Comparison of ENCODE assay signal across 21 cellular contexts in genomic region chr22:20442485-20443284, GRCh38. TPM values are rescaled to one million over a fixed set of nuclear protein-coding genes. Genes with fewer than 3 reads are reported as not detected.
DNase-seq lines count a peak whose midpoint lies in the region; ATAC-seq and TF ChIP-seq lines count a peak whose summit lies in the region.
"Had no signal": no experiment of that assay in that cellular context is flagged by ENCODE, and none has a peak within 500 bp of the region (broad histone marks: within the 10 kb centered on the region; RNA-seq: fewer than 3 reads in every experiment).

No MANE protein-coding gene starts in this region.

- H3K9me3 Mint-ChIP-seq in activated naive CD4-positive, alpha-beta T cell treated with anti-CD3 and anti-CD28 coated beads, Interleukin-2, amount 10 ng/mL, durations not matched to agents 7 days and 5 days: no peaks in the 10 kb centered on the region
- H3K9me3 Mint-ChIP-seq in endodermal cell: no peaks in the 10 kb centered on the region
- H3K9me3 Mint-ChIP-seq in osteocyte (ENCODE audit: unreplicated experiment): no peaks in the 10 kb centered on the region
- no peaks in the 10 kb centered on the region for H3K9me3 Mint-ChIP-seq in activated T-cell treated with anti-CD3 and anti-CD28 coated beads, Interleukin-2, amount 50 U/mL, for 72 hours
- H3K9me3 Mint-ChIP-seq: CD4-positive, CD25-positive, alpha-beta regulatory T cell; GM23338 had no signal

- H3K27me3 Mint-ChIP-seq in activated naive CD4-positive, alpha-beta T cell treated with anti-CD3 and anti-CD28 coated beads, Interleukin-2, amount 10 ng/mL, durations not matched to agents 7 days and 5 days: peaks cover 28% of the 10 kb centered on the region
- peaks cover 11% of the 10 kb centered on the region for H3K27me3 Mint-ChIP-seq in endodermal cell (ENCODE audit: insufficient read depth)
- no peaks in the 10 kb centered on the region for H3K27me3 Mint-ChIP-seq in osteocyte (ENCODE audit: unreplicated experiment)
- peaks cover 8% of the 10 kb centered on the region for H3K27me3 Mint-ChIP-seq in activated T-cell treated with anti-CD3 and anti-CD28 coated beads, Interleukin-2, amount 50 U/mL, for 72 hours (ENCODE audit: low read depth)

- no peak overlapping the region for H3K4me3 ChIP-seq in endodermal cell (ENCODE audit: low read length)
- H3K4me3 ChIP-seq: GM12878, GM23338, SJSA1 had no signal

- no peak overlapping the region for H3K27ac Mint-ChIP-seq in activated naive CD4-positive, alpha-beta T cell treated with anti-CD3 and anti-CD28 coated beads, Interleukin-2, amount 10 ng/mL, durations not matched to agents 7 days and 5 days
- H3K27ac Mint-ChIP-seq in endodermal cell: no peak overlapping the region
- H3K27ac Mint-ChIP-seq in osteocyte (ENCODE audit: unreplicated experiment): peak overlapping the region; percentile 77
- no peak overlapping the region for H3K27ac Mint-ChIP-seq in activated T-cell treated with anti-CD3 and anti-CD28 coated beads, Interleukin-2, amount 50 U/mL, for 72 hours
- H3K27ac Mint-ChIP-seq: CD4-positive, CD25-positive, alpha-beta regulatory T cell; GM23338 had no signal

- ATAC-seq in GM21717 (IDR thresholded peaks at IDR 0.05; ENCODE audit: unreplicated experiment): no peak
- no peak for ATAC-seq in activated T-cell treated with anti-CD3 and anti-CD28 coated beads, Interleukin-2, amount 50 U/mL, for 72 hours (replicated peaks in 1 of 2)
- ATAC-seq: GM12878, GM23338, PC-3 had no signal

- peaks cover 33% of the 10 kb centered on the region for H3K36me3 Mint-ChIP-seq in activated naive CD4-positive, alpha-beta T cell treated with anti-CD3 and anti-CD28 coated beads, Interleukin-2, amount 10 ng/mL, durations not matched to agents 7 days and 5 days
- peaks cover 15% of the 10 kb centered on the region for H3K36me3 Mint-ChIP-seq in endodermal cell (ENCODE audit: low read depth)
- H3K36me3 Mint-ChIP-seq in osteocyte (ENCODE audit: unreplicated experiment): peaks cover 19% of the 10 kb centered on the region
- peaks cover 2 to 6% of the 10 kb centered on the region in 2 donors for H3K36me3 Mint-ChIP-seq in activated T-cell treated with anti-CD3 and anti-CD28 coated beads, Interleukin-2, amount 50 U/mL, for 72 hours (ENCODE audit: insufficient read depth in 2 of 2)

- peaks cover 23% of the 10 kb centered on the region for H3K36me3 ChIP-seq in endodermal cell (ENCODE audit: control insufficient read depth, insufficient read depth, low read length)

- CTCF ChIA-PET in activated naive CD4-positive, alpha-beta T cell treated with anti-CD3 and anti-CD28 coated beads, Interleukin-2, amount 10 ng/mL, durations not matched to agents 7 days and 5 days (lab: Charles Lee): no interaction called here

- H3K27ac ChIP-seq in endodermal cell (ENCODE audit: low read depth, low read length): no peak overlapping the region
- H3K27ac ChIP-seq: 22Rv1, SJSA1 had no signal

- H3K4me1 Mint-ChIP-seq in activated naive CD4-positive, alpha-beta T cell treated with anti-CD3 and anti-CD28 coated beads, Interleukin-2, amount 10 ng/mL, durations not matched to agents 7 days and 5 days: no peaks in the 10 kb centered on the region
- H3K4me1 Mint-ChIP-seq in endodermal cell (peaks cover 6% of the 10 kb centered on the region), osteocyte (ENCODE audit: unreplicated experiment) (peaks cover 32% of the 10 kb centered on the region)
- no peaks in the 10 kb centered on the region for H3K4me1 Mint-ChIP-seq in activated T-cell treated with anti-CD3 and anti-CD28 coated beads, Interleukin-2, amount 50 U/mL, for 72 hours (ENCODE audit: low read depth)

- 94 to 98% methylated on average over 4 to 7 of the region's 7 CpGs for WGBS in endodermal cell (ENCODE audit: insufficient coverage in 1 of 2, insufficient read length in 1 of 2), 2 experiments

- H3K9me3 ChIP-seq in endodermal cell (ENCODE audit: control insufficient read depth, low read length): no peaks in the 10 kb centered on the region

- TF ChIP-seq CTCF in endodermal cell (conservative IDR thresholded peaks at IDR 0.05) (no peak), osteocyte (IDR thresholded peaks at IDR 0.05) (no peak)

- peaks cover 5% of the 10 kb centered on the region for H3K27me3 ChIP-seq in endodermal cell (ENCODE audit: control insufficient read depth, insufficient read depth, low read length, poor library complexity, severe bottlenecking)
- H3K27me3 ChIP-seq: SJSA1 had no signal

- no peak overlapping the region for H3K4me3 Mint-ChIP-seq in activated naive CD4-positive, alpha-beta T cell treated with anti-CD3 and anti-CD28 coated beads, Interleukin-2, amount 10 ng/mL, durations not matched to agents 7 days and 5 days
- H3K4me3 Mint-ChIP-seq in endodermal cell (no peak overlapping the region), osteocyte (ENCODE audit: unreplicated experiment) (no peak overlapping the region)
- no peak overlapping the region for H3K4me3 Mint-ChIP-seq in activated T-cell treated with anti-CD3 and anti-CD28 coated beads, Interleukin-2, amount 50 U/mL, for 72 hours
- H3K4me3 Mint-ChIP-seq: CD4-positive, CD25-positive, alpha-beta regulatory T cell; GM23338 had no signal

- DNase-seq in activated naive CD4-positive, alpha-beta T cell treated with anti-CD3 and anti-CD28 coated beads, Interleukin-2, amount 10 ng/mL, durations not matched to agents 7 days and 5 days: peak; percentile 18
- no peak for DNase-seq in activated naive CD4-positive, alpha-beta T cell (lab: John Stamatoyannopoulos, UW)
- DNase-seq in endodermal cell (peak; percentile 26), osteocyte (ENCODE audit: extremely low spot score, unreplicated experiment) (no peak), GF-D8 (lab: John Stamatoyannopoulos, UW) (no peak), amygdala (lab: John Stamatoyannopoulos, UW) (no peak)
- DNase-seq in activated T-cell treated with anti-CD3 and anti-CD28 coated beads, Interleukin-2, amount 50 U/mL, for 72 hours: no peak
- DNase-seq: CD4-positive, CD25-positive, alpha-beta regulatory T cell; COR-L47; HCEC 1CT; KBM-7; NCI-H1105 treated with DMSO at 0.1 percent for 48 hours; NCI-H1694; NCI-H510A treated with DMSO at 0.1 percent for 48 hours; NCI-H82; PC-3 had no signal

- no peak overlapping the region for H3K9ac ChIP-seq in endodermal cell (ENCODE audit: extremely low read depth, low read length, poor library complexity, severe bottlenecking)

- H3K4me1 ChIP-seq in endodermal cell (ENCODE audit: control insufficient read depth, insufficient read depth, low read length): no peaks in the 10 kb centered on the region

RNA-seq across cellular contexts. Expression of gene SCARF2, which starts 5.1 kb away (rescaled TPM):
- total RNA-seq in endodermal cell: 10 to 100 TPM; 19.8 to 20.3 TPM
- polyA plus RNA-seq in endodermal cell (2013, experiment 1 of 2): 11.9 TPM
- 12.5 TPM for polyA plus RNA-seq in endodermal cell (2013, experiment 2 of 2)
- 48.4 and 50.8 TPM in 2 replicates for total RNA-seq in osteocyte
- 1 to 10 TPM; 1.0 to 1.4 TPM for total RNA-seq in activated T-cell treated with anti-CD3 and anti-CD28 coated beads, Interleukin-2, amount 50 U/mL, for 72 hours

RNA-seq across cellular contexts. Expression of gene ZNF74, which starts 48.7 kb away (rescaled TPM):
- 10 to 100 TPM; 36.9 to 41.7 TPM for total RNA-seq in endodermal cell
- polyA plus RNA-seq in endodermal cell (2013, experiment 1 of 2): 31.7 TPM
- 28.7 TPM for polyA plus RNA-seq in endodermal cell (2013, experiment 2 of 2)
- 19.6 and 20.4 TPM in 2 replicates for total RNA-seq in osteocyte
- total RNA-seq in activated T-cell treated with anti-CD3 and anti-CD28 coated beads, Interleukin-2, amount 50 U/mL, for 72 hours: 10 to 100 TPM in 1 of 2 donors, 1 to 10 TPM in 1; 8.3 to 11.7 TPM

RNA-seq across cellular contexts. Expression of gene KLHL22, which starts 52.9 kb away (rescaled TPM):
- total RNA-seq in endodermal cell: 10 to 100 TPM; 26.5 to 32.8 TPM
- 23.7 TPM for polyA plus RNA-seq in endodermal cell (2013, experiment 1 of 2)
- 23.3 TPM for polyA plus RNA-seq in endodermal cell (2013, experiment 2 of 2)
- 44.7 and 46.3 TPM in 2 replicates for total RNA-seq in osteocyte
- total RNA-seq in activated T-cell treated with anti-CD3 and anti-CD28 coated beads, Interleukin-2, amount 50 U/mL, for 72 hours: 10 to 100 TPM; 21.4 to 26.5 TPM

Comparison
In these comparisons a context has a peak if more than half of its experiments do, and no peak if none do; other contexts are left out.
1. DNase-seq: peak in activated naive CD4-positive, alpha-beta T cell treated with anti-CD3 and anti-CD28 coated beads, Interleukin-2, amount 10 ng/mL, durations not matched to agents 7 days and 5 days (single experiment) and endodermal cell (single experiment); none in activated naive CD4-positive, alpha-beta T cell (0 of 4), osteocyte (single experiment), activated T-cell treated with anti-CD3 and anti-CD28 coated beads, Interleukin-2, amount 50 U/mL, for 72 hours (0 of 2), GF-D8 (single experiment) and amygdala (0 of 56).
2. RNA of gene SCARF2, which starts 5.1 kb away (total RNA-seq): 48.4 to 50.8 TPM in osteocyte and 19.8 to 20.3 TPM in endodermal cell; 1.0 to 1.4 TPM in activated T-cell treated with anti-CD3 and anti-CD28 coated beads, Interleukin-2, amount 50 U/mL, for 72 hours; every median in the first group is over 4 times any median in the second.